Comparison of ENCODE assay signal across 20 cellular contexts in the genomic region with DNA sequence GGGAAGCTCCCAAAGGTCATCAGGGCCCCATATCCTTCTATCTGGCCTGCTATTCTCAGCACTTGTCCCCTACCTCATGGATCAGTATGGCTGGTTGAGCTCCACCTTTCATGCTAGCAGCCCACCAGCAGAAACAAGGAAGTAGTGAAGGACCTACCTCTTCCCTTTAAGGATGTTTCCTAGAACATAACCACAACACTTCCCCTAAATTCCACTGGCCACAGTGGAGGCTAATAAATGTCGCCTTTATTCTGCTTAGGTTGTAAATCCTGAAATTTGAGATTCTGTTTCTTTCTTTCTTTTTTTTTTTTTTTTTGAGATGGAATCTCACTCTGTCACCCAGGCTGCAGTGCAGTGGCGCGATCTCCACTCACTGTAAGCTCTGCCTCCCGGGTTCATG.
DNase-seq lines count a peak whose midpoint lies in the region; TF ChIP-seq lines count a peak whose summit lies in the region.
"Had no signal": no experiment of that assay in that cellular context is flagged by ENCODE, and none has a peak within 500 bp of the region (broad histone marks: within the 10 kb centered on the region; RNA-seq: fewer than 3 reads in every experiment).

No MANE protein-coding gene starts in this region.

- peaks cover 26% of the 10 kb centered on the region for H3K4me1 Mint-ChIP-seq in endodermal cell

- H3K9ac ChIP-seq in endodermal cell (ENCODE audit: extremely low read depth, low read length, poor library complexity, severe bottlenecking): no peak overlapping the region

- H3K9me3 Mint-ChIP-seq in endodermal cell: peaks cover 14% of the 10 kb centered on the region

- TF ChIP-seq CTCF in endodermal cell (conservative IDR thresholded peaks at IDR 0.05): no peak

- no peak overlapping the region for H3K27ac Mint-ChIP-seq in endodermal cell

- H3K4me1 ChIP-seq in endodermal cell (ENCODE audit: control insufficient read depth, insufficient read depth, low read length): no peaks in the 10 kb centered on the region

- peaks cover 15% of the 10 kb centered on the region for H3K27me3 Mint-ChIP-seq in endodermal cell (ENCODE audit: insufficient read depth)

- H3K4me3 Mint-ChIP-seq in endodermal cell: no peak overlapping the region

- peak; percentile 7 for DNase-seq in GF-D8 (lab: John Stamatoyannopoulos, UW)
- peak; percentile 8 to 24 for DNase-seq in Kasumi-1 (lab: John Stamatoyannopoulos, UW)
- DNase-seq in endodermal cell: peak; percentile 16
- DNase-seq in posterior vena cava (ENCODE audit: low spot score): peak; percentile 6
- no peak for DNase-seq in C1 segment of cervical spinal cord (lab: John Stamatoyannopoulos, UW)
- no peak for DNase-seq in stimulated activated CD8-positive, alpha-beta memory T cell treated with anti-CD3 and anti-CD28 coated beads, Interleukin-4, amount 100 ng/mL, for 48 hours
- no peak for DNase-seq in NCI-H1436 (lab: John Stamatoyannopoulos, UW)
- DNase-seq in MG63: no peak
- DNase-seq: ACHN; DMS79 treated with DMSO at 0.1 percent for 48 hours; GOT3; KG1; NCI-H1105; NCI-H1694 treated with DMSO at 0.1 percent for 48 hours; NCI-H510A; NCI-H748 treated with DMSO at 0.1 percent for 48 hours; NK-92 treated with Interleukin-12 subunit alpha and Interleukin-12 subunit beta, amount 100 ng/mL, for 24 hours; OCI-M1; SHP77 had no signal

- H3K27me3 ChIP-seq in endodermal cell (ENCODE audit: control insufficient read depth, insufficient read depth, low read length, poor library complexity, severe bottlenecking) (no peaks in the 10 kb centered on the region), MG63 (no peaks in the 10 kb centered on the region)

- H3K36me3 Mint-ChIP-seq in endodermal cell (ENCODE audit: low read depth): peaks cover 41% of the 10 kb centered on the region

- WGBS in endodermal cell (ENCODE audit: insufficient coverage in 1 of 2, insufficient read length in 1 of 2), 2 experiments: no CpG with 5 or more reads among the region's 4 CpGs

- intact Hi-C loops in posterior vena cava (cut with DNase I): loop anchor here in 1 of 2 donors (10.0 kb wide), 1 partner anchor 273 kb away; a partner anchor contains a TSS

- H3K9me3 ChIP-seq in endodermal cell (ENCODE audit: control insufficient read depth, low read length) (peaks cover 4% of the 10 kb centered on the region), MG63 (no peaks in the 10 kb centered on the region)

- H3K4me3 ChIP-seq in endodermal cell (ENCODE audit: low read length) (no peak overlapping the region), MG63 (no peak overlapping the region)

- H3K36me3 ChIP-seq in endodermal cell (ENCODE audit: control insufficient read depth, insufficient read depth, low read length) (no peaks in the 10 kb centered on the region), MG63 (no peaks in the 10 kb centered on the region)

- H3K27ac ChIP-seq in endodermal cell (ENCODE audit: low read depth, low read length): no peak overlapping the region
- H3K27ac ChIP-seq: C4-2B had no signal

Comparison
In these comparisons a context has a peak if more than half of its experiments do, and no peak if none do; other contexts are left out.
1. DNase-seq: peak in GF-D8 (single experiment), Kasumi-1 (2 of 2), endodermal cell (single experiment) and posterior vena cava (single experiment); none in C1 segment of cervical spinal cord (0 of 14), stimulated activated CD8-positive, alpha-beta memory T cell treated with anti-CD3 and anti-CD28 coated beads, Interleukin-4, amount 100 ng/mL, for 48 hours (single experiment), NCI-H1436 (single experiment) and MG63 (single experiment).